In the genomic region with DNA sequence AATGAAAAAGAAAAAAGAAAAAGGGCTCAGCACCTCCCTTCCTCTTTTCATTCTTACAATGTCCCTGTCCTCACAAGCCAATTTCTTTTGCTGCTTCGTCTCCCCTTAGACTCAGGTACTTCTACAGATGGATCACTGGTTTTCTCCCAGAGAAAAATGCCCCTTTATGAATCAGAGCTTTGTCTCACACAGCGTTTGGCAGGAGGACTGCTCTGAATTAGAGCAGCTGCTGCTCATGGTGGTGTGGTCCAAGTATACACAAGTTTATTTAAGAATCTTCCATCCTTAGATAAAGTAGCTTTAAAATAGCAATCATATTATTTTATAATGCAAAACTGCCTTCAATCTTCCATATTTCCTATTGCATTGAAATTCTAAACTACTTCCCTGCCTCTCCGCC, we compare ENCODE assay signal across 17 cellular contexts.
DNase-seq lines count a peak whose midpoint lies in the region; ATAC-seq, FAIRE-seq and TF ChIP-seq lines count a peak whose summit lies in the region.
"Had no signal": no experiment of that assay in that cellular context is flagged by ENCODE, and none has a peak within 500 bp of the region (broad histone marks: within the 10 kb centered on the region; RNA-seq: fewer than 3 reads in every experiment).

No MANE protein-coding gene starts in this region.

- FAIRE-seq in urothelium cell line (lab: Jason Lieb, UNC) = peak; percentile 40
- FAIRE-seq: A549, G401.6, GM12891 had no signal

- no peak overlapping the region for H3K27ac Mint-ChIP-seq in GM23338
- H3K27ac Mint-ChIP-seq in Caco-2 (ENCODE audit: unreplicated experiment) = no peak overlapping the region
- H3K27ac Mint-ChIP-seq: CD14-positive monocyte; CD8-positive, alpha-beta T cell; H9; IgD-negative memory B cell had no signal

- H3K27ac ChIP-seq in GM23338 (ENCODE audit: low read depth) = no peak overlapping the region
- H3K27ac ChIP-seq: A549 had no signal

- H3K9me3 Mint-ChIP-seq in GM23338 = no peaks in the 10 kb centered on the region
- no peaks in the 10 kb centered on the region for H3K9me3 Mint-ChIP-seq in Caco-2 (ENCODE audit: unreplicated experiment)
- H3K9me3 Mint-ChIP-seq: CD14-positive monocyte; CD8-positive, alpha-beta T cell; H9; IgD-negative memory B cell had no signal

- H3K4me2 ChIP-seq in GM23338 = no peak overlapping the region
- H3K4me2 ChIP-seq: A549 had no signal

- H3K27me3 ChIP-seq in GM23338 (ENCODE audit: insufficient read depth) = no peaks in the 10 kb centered on the region
- no peaks in the 10 kb centered on the region for H3K27me3 ChIP-seq in Caco-2 (replicated peaks; ENCODE audit: control insufficient read depth, insufficient read depth, low read length)

- no peaks in the 10 kb centered on the region for H3K9me3 ChIP-seq in Caco-2
- H3K9me3 ChIP-seq: A549 had no signal

- CTCF ChIA-PET in Caco-2 (lab: Charles Lee) = interaction anchor here (0.7 kb wide), 1 partner anchor 244 kb away, joined by 4 read pairs; no protein-coding TSS in a partner anchor

- no peaks in the 10 kb centered on the region for H3K79me2 ChIP-seq in GM23338 (replicated peaks; ENCODE audit: insufficient read depth)

- ATAC-seq in GM23338 = no peak
- ATAC-seq: A549; CD8-positive, alpha-beta T cell had no signal

- H3K4me1 Mint-ChIP-seq in GM23338 (peaks cover 3% of the 10 kb centered on the region; the same call in 2 of the 3 replicates), Caco-2 (ENCODE audit: low read depth, unreplicated experiment) (no peaks in the 10 kb centered on the region)
- H3K4me1 Mint-ChIP-seq: CD14-positive monocyte, H9, IgD-negative memory B cell had no signal

- H3K4me1 ChIP-seq in GM23338 (ENCODE audit: insufficient read depth) (no peaks in the 10 kb centered on the region), Caco-2 (no peaks in the 10 kb centered on the region)
- H3K4me1 ChIP-seq: A549 had no signal

- H4K20me1 ChIP-seq in GM23338 (replicated peaks; ENCODE audit: insufficient read depth) = no peaks in the 10 kb centered on the region

- H3K4me3 ChIP-seq in GM23338 (no peak overlapping the region), Caco-2 (ENCODE audit: low read depth, low read length) (no peak overlapping the region)
- H3K4me3 ChIP-seq: A549 had no signal

- POLR2A ChIA-PET in Caco-2 (lab: Charles Lee) = no interaction called here

- H3K36me3 Mint-ChIP-seq in GM23338 (ENCODE audit: low read depth) (no peaks in the 10 kb centered on the region), Caco-2 (ENCODE audit: insufficient read depth, unreplicated experiment) (no peaks in the 10 kb centered on the region)
- H3K36me3 Mint-ChIP-seq: CD14-positive monocyte; CD8-positive, alpha-beta T cell had no signal

- H3F3A ChIP-seq in GM23338 (replicated peaks; ENCODE audit: low read depth) = no peaks in the 10 kb centered on the region

- H3K9me2 ChIP-seq in GM23338 (ENCODE audit: insufficient read depth) = no peaks in the 10 kb centered on the region

- peak overlapping the region; percentile 49; the same call in 1 of the 2 replicates for H2AFZ ChIP-seq in GM23338

- no peak for DNase-seq in GM23338 (ENCODE audit: low spot score)
- DNase-seq in cerebellum (ENCODE audit: low spot score) = peak; percentile 21
- peak; percentile 31 for DNase-seq in middle frontal gyrus (ENCODE audit: extremely low spot score, low spot score)
- no peak for DNase-seq in urothelium cell line (ENCODE audit: low spot score)
- no peak for DNase-seq in occipital lobe (lab: John Stamatoyannopoulos, UW)
- no peak for DNase-seq in Caco-2
- DNase-seq in activated gamma-delta T cell treated with Interleukin-2 at 50 U/mL for 16 hours = no peak
- DNase-seq: CD8-positive, alpha-beta T cell; COR-L47; DMS79; GOT3; H9 had no signal

- TF ChIP-seq CTCF in GM23338 (conservative IDR thresholded peaks at IDR 0.05; ENCODE audit: low read depth in 2 of 2) (no peak), Caco-2 (IDR thresholded peaks at IDR 0.05; ENCODE audit: insufficient read depth in 1 of 2, low read depth in 1 of 2, low read length in 1 of 2, severe bottlenecking in 1 of 2, unreplicated experiment in 1 of 2) (no peak)

- H3K36me3 ChIP-seq in GM23338 (ENCODE audit: insufficient read depth) (no peaks in the 10 kb centered on the region), Caco-2 (ENCODE audit: control insufficient read depth, insufficient read depth, low read length) (no peaks in the 10 kb centered on the region)

- H3K27me3 Mint-ChIP-seq in GM23338 (ENCODE audit: insufficient read depth, low read depth, poor library complexity) (no peaks in the 10 kb centered on the region), Caco-2 (ENCODE audit: insufficient read depth, unreplicated experiment) (peaks cover 32% of the 10 kb centered on the region)
- H3K27me3 Mint-ChIP-seq: IgD-negative memory B cell had no signal

- H3K4me3 Mint-ChIP-seq in GM23338 = no peak overlapping the region
- H3K4me3 Mint-ChIP-seq in Caco-2 (ENCODE audit: unreplicated experiment) = no peak overlapping the region
- H3K4me3 Mint-ChIP-seq: CD14-positive monocyte; CD8-positive, alpha-beta T cell; H9; IgD-negative memory B cell had no signal

- BruUV-seq in Caco-2 (replicated peaks; lab: Mats Ljungman, UMichigan) = no TSS peak

- intact Hi-C loops in Caco-2 (cut with micrococcal nuclease; ENCODE audit: unreplicated experiment) = no loop called here

TF ChIP-seq in GM23338, 12 proteins besides CTCF, POLR2A, EP300 and RAD21 (continues in another document):
- TF ChIP-seq, protein P1, sequence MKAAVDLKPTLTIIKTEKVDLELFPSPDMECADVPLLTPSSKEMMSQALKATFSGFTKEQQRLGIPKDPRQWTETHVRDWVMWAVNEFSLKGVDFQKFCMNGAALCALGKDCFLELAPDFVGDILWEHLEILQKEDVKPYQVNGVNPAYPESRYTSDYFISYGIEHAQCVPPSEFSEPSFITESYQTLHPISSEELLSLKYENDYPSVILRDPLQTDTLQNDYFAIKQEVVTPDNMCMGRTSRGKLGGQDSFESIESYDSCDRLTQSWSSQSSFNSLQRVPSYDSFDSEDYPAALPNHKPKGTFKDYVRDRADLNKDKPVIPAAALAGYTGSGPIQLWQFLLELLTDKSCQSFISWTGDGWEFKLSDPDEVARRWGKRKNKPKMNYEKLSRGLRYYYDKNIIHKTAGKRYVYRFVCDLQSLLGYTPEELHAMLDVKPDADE (IDR thresholded peaks at IDR 0.05) = no peak
- TF ChIP-seq JUNB (IDR thresholded peaks at IDR 0.05; ENCODE audit: unreplicated experiment) (no peak), POLR2AphosphoS5 (IDR thresholded peaks at IDR 0.05; ENCODE audit: low read depth) (no peak), CREB1 (CRISPR knock-in tag; IDR thresholded peaks at IDR 0.05; ENCODE audit: low read depth) (no peak), ZNF114 (CRISPR knock-in tag; IDR thresholded peaks at IDR 0.05) (no peak)
- TF ChIP-seq, protein P2, sequence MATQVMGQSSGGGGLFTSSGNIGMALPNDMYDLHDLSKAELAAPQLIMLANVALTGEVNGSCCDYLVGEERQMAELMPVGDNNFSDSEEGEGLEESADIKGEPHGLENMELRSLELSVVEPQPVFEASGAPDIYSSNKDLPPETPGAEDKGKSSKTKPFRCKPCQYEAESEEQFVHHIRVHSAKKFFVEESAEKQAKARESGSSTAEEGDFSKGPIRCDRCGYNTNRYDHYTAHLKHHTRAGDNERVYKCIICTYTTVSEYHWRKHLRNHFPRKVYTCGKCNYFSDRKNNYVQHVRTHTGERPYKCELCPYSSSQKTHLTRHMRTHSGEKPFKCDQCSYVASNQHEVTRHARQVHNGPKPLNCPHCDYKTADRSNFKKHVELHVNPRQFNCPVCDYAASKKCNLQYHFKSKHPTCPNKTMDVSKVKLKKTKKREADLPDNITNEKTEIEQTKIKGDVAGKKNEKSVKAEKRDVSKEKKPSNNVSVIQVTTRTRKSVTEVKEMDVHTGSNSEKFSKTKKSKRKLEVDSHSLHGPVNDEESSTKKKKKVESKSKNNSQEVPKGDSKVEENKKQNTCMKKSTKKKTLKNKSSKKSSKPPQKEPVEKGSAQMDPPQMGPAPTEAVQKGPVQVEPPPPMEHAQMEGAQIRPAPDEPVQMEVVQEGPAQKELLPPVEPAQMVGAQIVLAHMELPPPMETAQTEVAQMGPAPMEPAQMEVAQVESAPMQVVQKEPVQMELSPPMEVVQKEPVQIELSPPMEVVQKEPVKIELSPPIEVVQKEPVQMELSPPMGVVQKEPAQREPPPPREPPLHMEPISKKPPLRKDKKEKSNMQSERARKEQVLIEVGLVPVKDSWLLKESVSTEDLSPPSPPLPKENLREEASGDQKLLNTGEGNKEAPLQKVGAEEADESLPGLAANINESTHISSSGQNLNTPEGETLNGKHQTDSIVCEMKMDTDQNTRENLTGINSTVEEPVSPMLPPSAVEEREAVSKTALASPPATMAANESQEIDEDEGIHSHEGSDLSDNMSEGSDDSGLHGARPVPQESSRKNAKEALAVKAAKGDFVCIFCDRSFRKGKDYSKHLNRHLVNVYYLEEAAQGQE (IDR thresholded peaks at IDR 0.05; ENCODE audit: unreplicated experiment) = no peak

Comparison
In these comparisons a context has a peak if more than half of its experiments do, and no peak if none do; other contexts are left out.
1. DNase-seq: peak in cerebellum (single experiment) and middle frontal gyrus (single experiment); none in GM23338 (single experiment), urothelium cell line (single experiment), occipital lobe (single experiment), Caco-2 (0 of 2) and activated gamma-delta T cell treated with Interleukin-2 at 50 U/mL for 16 hours (single experiment).